ENCODE assay signal across 8 cellular contexts in the genomic region with DNA sequence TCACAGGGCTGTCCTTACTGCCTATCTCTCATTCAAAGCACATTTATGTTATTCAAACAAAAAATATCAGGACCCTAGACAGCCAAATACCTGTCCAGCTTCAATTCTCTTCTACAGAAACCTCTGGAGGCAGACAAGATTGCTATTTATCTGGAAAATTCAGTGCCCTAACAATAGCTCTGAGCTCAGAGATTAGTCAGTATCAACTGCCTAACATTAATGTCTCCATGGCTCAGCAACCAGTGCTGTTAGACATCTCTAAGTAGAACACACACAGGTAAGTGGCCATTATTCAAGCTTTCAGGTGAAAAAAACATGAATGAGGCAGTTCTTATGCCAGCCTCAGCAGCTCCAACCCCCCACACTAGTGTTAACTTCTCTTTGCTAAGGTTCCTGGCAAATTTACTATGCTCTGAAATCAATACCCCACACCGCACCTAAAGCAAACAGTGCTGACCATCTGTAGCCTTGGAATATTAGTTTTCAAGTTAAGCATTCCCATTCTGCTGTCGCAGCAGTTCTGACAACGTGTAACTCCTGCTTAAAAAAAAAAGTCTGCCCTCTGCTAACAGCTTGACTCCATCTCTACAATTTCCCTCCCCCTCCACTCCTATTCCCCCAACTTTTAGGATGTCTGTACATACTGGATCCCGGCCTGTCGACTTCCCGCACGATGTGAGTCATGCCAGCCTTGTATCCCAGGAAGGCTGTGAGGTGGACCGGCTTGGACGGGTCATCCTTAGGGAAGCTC. TPM values are rescaled to one million over a fixed set of nuclear protein-coding genes. Genes with fewer than 3 reads are reported as not detected.
DNase-seq lines count a peak whose midpoint lies in the region; ATAC-seq, FAIRE-seq and TF ChIP-seq lines count a peak whose summit lies in the region.

No MANE protein-coding gene starts in this region.

- no peaks in the 10 kb centered on the region for H3K9me2 ChIP-seq in PC-3 (replicated peaks; ENCODE audit: low read length)

- BruUV-seq in PC-3 (replicated peaks; lab: Mats Ljungman, UMichigan) = no TSS peak

- CTCF ChIA-PET in PC-3 (lab: Charles Lee) = interaction anchor here (1.1 kb wide), 1 partner anchor 78 kb away, joined by 4 read pairs; no protein-coding TSS in a partner anchor

- no peaks in the 10 kb centered on the region for H3K27me3 ChIP-seq in PC-3 (ENCODE audit: low read length)
- no peaks in the 10 kb centered on the region for H3K27me3 ChIP-seq in pancreas

- H3K79me2 ChIP-seq in PC-3 (ENCODE audit: low read length) = peaks cover 58% of the 10 kb centered on the region

- peak overlapping the region; percentile 97 for H3K9ac ChIP-seq in PC-3 (ENCODE audit: low read length)

- H3F3A ChIP-seq in PC-3 (ENCODE audit: low read length, unreplicated experiment) = peaks cover 22% of the 10 kb centered on the region

- WGBS in pancreas, 2 donors = 3% methylated on average over 7 to 9 of the region's 9 CpGs

- peaks cover 61% of the 10 kb centered on the region for H4K20me1 ChIP-seq in PC-3 (ENCODE audit: low read length)

- no peak for ATAC-seq in PC-3
- peak in 3 of 4 donors; percentile 1 to 2 (median 1) for ATAC-seq in pancreas
- ATAC-seq in HG02938 (IDR thresholded peaks at IDR 0.05; ENCODE audit: unreplicated experiment) = no peak
- ATAC-seq in GM21515 (IDR thresholded peaks at IDR 0.05; ENCODE audit: unreplicated experiment) = no peak
- no peak for ATAC-seq in mucosa of descending colon
- ATAC-seq in GM21717 (IDR thresholded peaks at IDR 0.05; ENCODE audit: unreplicated experiment) = no peak

- H2AFZ ChIP-seq in PC-3 (ENCODE audit: low read length) = no peak overlapping the region

- H3K9me3 ChIP-seq in PC-3 (ENCODE audit: low read length) (no peaks in the 10 kb centered on the region), pancreas (no peaks in the 10 kb centered on the region), mucosa of descending colon (no peaks in the 10 kb centered on the region)

- H3K27ac ChIP-seq in PC-3 (ENCODE audit: low read length) (peak overlapping the region; percentile 63), pancreas (peak overlapping the region; percentile 24 to 100 (median 64))

- DNase-seq in EH (ENCODE audit: low read depth) = peak; percentile 76
- DNase-seq in PC-3 = no peak
- peak; percentile 49 for DNase-seq in epithelial cell of esophagus (ENCODE audit: low read depth)
- DNase-seq in pancreas = peak in 1 of 6 donors; percentile 48
- DNase-seq in mucosa of descending colon = no peak

- FAIRE-seq in pancreas (lab: Jason Lieb, UNC) = no peak

- peaks cover 57% of the 10 kb centered on the region for H3K36me3 ChIP-seq in PC-3 (ENCODE audit: low read depth, low read length)
- peaks cover 19 to 43% (median 34%) of the 10 kb centered on the region in 3 donors for H3K36me3 ChIP-seq in pancreas
- peaks cover 24% of the 10 kb centered on the region for H3K36me3 ChIP-seq in mucosa of descending colon (ENCODE audit: low read depth)

- no peak for TF ChIP-seq CTCF in PC-3 (conservative IDR thresholded peaks at IDR 0.05; ENCODE audit: low read depth, low read length)
- TF ChIP-seq CTCF in epithelial cell of esophagus (IDR thresholded peaks at IDR 0.05; ENCODE audit: insufficient read depth, low read depth, low read length, missing control alignments) = no peak
- TF ChIP-seq CTCF in pancreas (IDR thresholded peaks at IDR 0.05) = no peak
- no peak for TF ChIP-seq CTCF in mucosa of descending colon (IDR thresholded peaks at IDR 0.05)

- POLR2A ChIA-PET in PC-3 (lab: Charles Lee; ENCODE audit: unreplicated experiment) = interaction anchor here (0.8 kb wide), 1 partner anchor 14 kb away, joined by 18 read pairs; no protein-coding TSS in a partner anchor

- peak overlapping the region; percentile 99 for H3K4me2 ChIP-seq in PC-3 (ENCODE audit: low read length)

- peaks cover 16% of the 10 kb centered on the region for H3K4me1 ChIP-seq in PC-3 (ENCODE audit: insufficient read depth, low read length)
- H3K4me1 ChIP-seq in pancreas = peaks cover 0 to 33% (median 29%) of the 10 kb centered on the region in 3 donors
- peaks cover 36% of the 10 kb centered on the region for H3K4me1 ChIP-seq in mucosa of descending colon (ENCODE audit: low read depth)

- H3K4me3 ChIP-seq in PC-3 (ENCODE audit: low read length) = peak overlapping the region; percentile 97
- peak overlapping the region; percentile 99 for H3K4me3 ChIP-seq in epithelial cell of esophagus (ENCODE audit: low read length)
- H3K4me3 ChIP-seq in pancreas = peak overlapping the region; percentile 57 to 84 (median 77)
- H3K4me3 ChIP-seq in mucosa of descending colon = no peak overlapping the region

- intact Hi-C loops in PC-3 (cut with micrococcal nuclease) (loop anchor here (2.0 to 5.0 kb wide), 3 partner anchors 76 to 166 kb away; partner anchors contain the start of genes CBX7 and PDGFB), pancreas (cut with DNase I) (loop anchor here in 1 of 3 donors (10.0 kb wide), 1 partner anchor 207 kb away; the partner anchor contains the start of gene ATF4), mucosa of descending colon (cut with DNase I, micrococcal nuclease) (loop anchor here in 1 of 2 donors (10.0 kb wide), 1 partner anchor 143 kb away; no protein-coding TSS in a partner anchor)

RNA-seq across cellular contexts. Expression of gene RPL3, which starts 1.5 kb away (rescaled TPM):
- total RNA-seq in PC-3 (2014; rRNA removed) = 1,363 and 1,371 TPM in 2 replicates
- 1,000 to 10,000 TPM; 1,199 to 2,601 (median 1,706) TPM for total RNA-seq in pancreas
- polyA plus RNA-seq in pancreas = 1,000 to 10,000 TPM; 1,506 to 2,659 TPM
- total RNA-seq in mucosa of descending colon = 1,000 to 10,000 TPM; 1,561 to 1,749 (median 1,709) TPM

RNA-seq across cellular contexts. Expression of gene SYNGR1, which starts 31.9 kb away (rescaled TPM):
- total RNA-seq in PC-3 (2014; rRNA removed) (7.8 and 9.0 TPM in 2 replicates), pancreas (10 to 100 TPM; 12.2 to 26.8 (median 15.7) TPM), mucosa of descending colon (10 to 100 TPM in 1 of 3 donors, 1 to 10 TPM in 2; 1.7 to 26.5 (median 2.9) TPM)
- polyA plus RNA-seq in pancreas = 10 to 100 TPM; 18.0 to 19.3 TPM

Comparison
In these comparisons a context has a peak if more than half of its experiments do, and no peak if none do; other contexts are left out.
1. DNase-seq: peak in EH (single experiment) and epithelial cell of esophagus (single experiment); none in PC-3 (single experiment) and mucosa of descending colon (0 of 3).
2. ATAC-seq: peak in pancreas (3 of 4); none in PC-3 (single experiment), HG02938 (single experiment), GM21515 (single experiment), mucosa of descending colon (single experiment) and GM21717 (single experiment).